ENCODE assay signal across 25 cellular contexts in the genomic region with DNA sequence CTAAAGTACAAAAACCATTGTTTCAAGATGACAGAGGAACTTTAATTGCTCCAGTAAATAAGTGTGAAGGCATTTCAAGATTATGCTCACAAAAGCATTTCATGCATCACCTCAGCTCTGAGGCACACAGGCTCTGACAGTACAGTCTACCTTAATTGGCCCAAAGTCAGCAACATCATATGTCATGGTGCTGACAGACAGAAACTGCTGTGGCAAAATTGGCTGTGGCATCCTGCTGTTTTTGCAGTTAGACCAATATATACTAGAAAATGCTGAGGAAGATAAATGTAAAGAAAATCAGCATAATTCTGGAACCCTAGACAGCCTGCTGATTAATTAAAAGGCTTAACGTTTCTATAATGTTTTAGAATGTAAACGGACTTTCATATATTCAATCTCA. TPM values are rescaled to one million over a fixed set of nuclear protein-coding genes. Genes with fewer than 3 reads are reported as not detected.
DNase-seq lines count a peak whose midpoint lies in the region; ATAC-seq and TF ChIP-seq lines count a peak whose summit lies in the region.
"Had no signal": no experiment of that assay in that cellular context is flagged by ENCODE, and none has a peak within 500 bp of the region (broad histone marks: within the 10 kb centered on the region; RNA-seq: fewer than 3 reads in every experiment).

No MANE protein-coding gene starts in this region.

- peak; percentile 6 for DNase-seq in MCF 10A (ENCODE audit: unreplicated experiment)
- DNase-seq in breast epithelium (ENCODE audit: low spot score in 2 of 2) = no peak
- DNase-seq in cerebellar cortex (ENCODE audit: low spot score) = peak; percentile 77
- DNase-seq in left lobe of liver (ENCODE audit: low spot score) = no peak
- no peak for DNase-seq in type B pancreatic cell (ENCODE audit: extremely low spot score, unreplicated experiment)
- no peak for DNase-seq in EL
- DNase-seq in D341Med (ENCODE audit: low spot score) = no peak
- DNase-seq: activated CD4-positive, alpha-beta T cell treated with anti-CD3 and anti-CD28 coated beads, Interleukin-2, amount 50 U/mL, for 48 hours; activated naive CD4-positive, alpha-beta T cell treated with anti-CD3 and anti-CD28 coated beads for 36 hours; CD4-positive, CD25-positive, alpha-beta regulatory T cell; DMS153; effector memory CD8-positive, alpha-beta T cell; H7; NCI-H1105; NCI-H2029 treated with DMSO at 0.1 percent for 48 hours; SK-N-SH; stimulated activated naive CD8-positive, alpha-beta T cell treated with anti-CD3 and anti-CD28 coated beads, Interleukin-15, Interleukin-2, amounts not matched to agents 100 U/mL and 50 U/mL, for 24 hours; testis; uterus had no signal

- H3K27ac Mint-ChIP-seq in MCF 10A (ENCODE audit: low read depth, unreplicated experiment) = no peak overlapping the region
- H3K27ac Mint-ChIP-seq in type B pancreatic cell = peak overlapping the region; percentile 68
- H3K27ac Mint-ChIP-seq: activated naive CD4-positive, alpha-beta T cell treated with anti-CD3 and anti-CD28 coated beads for 36 hours; activated T-helper 1 cell treated with anti-CD3 and anti-CD28 coated beads, Interleukin-12 subunit alpha, Interleukin-12 subunit beta, Interleukin-2, Interleukin-4 antibody, amounts not matched to agents 30 ng/mL and 10 ng/mL and 1 ng/mL, durations not matched to agents 14 hours and 24 hours and 36 hours; effector memory CD8-positive, alpha-beta T cell; T-helper 1 cell treated with Interleukin-12 subunit alpha and Interleukin-12 subunit beta and Interleukin-4 antibody, amounts not matched to agents 30 μg/mL and 1 μg/mL, for 36 hours had no signal

- CTCF ChIA-PET in MCF 10A (lab: Yijun Ruan, JAX) = interaction anchor here (0.7 to 1.1 kb wide), 3 partner anchors 24 to 346 kb away, joined by 3 read pairs; no protein-coding TSS in a partner anchor

- ATAC-seq in left lobe of liver (peak; percentile 45), HG02798 (IDR thresholded peaks at IDR 0.05; ENCODE audit: poor library complexity, unreplicated experiment) (no peak)
- ATAC-seq: activated CD4-positive, CD25-positive, alpha-beta regulatory T cell treated with anti-CD3 and anti-CD28 coated beads, Interleukin-2, amount 50 U/mL, for 24 hours; effector memory CD8-positive, alpha-beta T cell; stimulated activated naive CD8-positive, alpha-beta T cell treated with anti-CD3 and anti-CD28 coated beads, Interleukin-15, Interleukin-2, amounts not matched to agents 100 U/mL and 50 U/mL, for 24 hours had no signal

- BruUV-seq in MCF 10A (replicated peaks; lab: Mats Ljungman, UMichigan) = no TSS peak

- H3K27me3 Mint-ChIP-seq in MCF 10A (ENCODE audit: insufficient read depth, unreplicated experiment) (no peaks in the 10 kb centered on the region), type B pancreatic cell (no peaks in the 10 kb centered on the region)
- H3K27me3 Mint-ChIP-seq: CD4-positive, CD25-positive, alpha-beta regulatory T cell; effector memory CD8-positive, alpha-beta T cell had no signal

- POLR2A ChIA-PET in MCF 10A (lab: Yijun Ruan, JAX) = interaction anchor here (0.6 to 2.7 kb wide), 8 partner anchors 9 to 199 kb away, joined by 3 to 10 read pairs (median 4); a partner anchor contains a TSS

- H3K27me3 ChIP-seq in breast epithelium = no peaks in the 10 kb centered on the region
- H3K27me3 ChIP-seq: testis, uterus had no signal

- intact Hi-C loops in MCF 10A (cut with micrococcal nuclease) = no loop called here
- intact Hi-C loops in breast epithelium (cut with DNase I; ENCODE audit: low total_unique reads) = no loop called here

- no peak overlapping the region for H3K4me3 ChIP-seq in breast epithelium
- H3K4me3 ChIP-seq: coronary artery, testis, uterus had no signal

- H3K9me3 ChIP-seq in breast epithelium = no peaks in the 10 kb centered on the region
- H3K9me3 ChIP-seq: SK-N-SH, testis, uterus had no signal

- no peak for TF ChIP-seq POLR2A in breast epithelium (IDR thresholded peaks at IDR 0.05)

- TF ChIP-seq CTCF in MCF 10A (IDR thresholded peaks at IDR 0.05; ENCODE audit: unreplicated experiment) (no peak), breast epithelium (IDR thresholded peaks at IDR 0.05) (no peak), type B pancreatic cell (conservative IDR thresholded peaks at IDR 0.05) (no peak)

- H3K4me1 Mint-ChIP-seq in MCF 10A (ENCODE audit: insufficient read depth, unreplicated experiment) (peaks cover 16% of the 10 kb centered on the region), type B pancreatic cell (ENCODE audit: unreplicated experiment) (peaks cover 21% of the 10 kb centered on the region)
- H3K4me1 Mint-ChIP-seq: neural crest cell had no signal

- no peaks in the 10 kb centered on the region for H3K4me1 ChIP-seq in breast epithelium
- H3K4me1 ChIP-seq: testis, uterus had no signal

- H3K36me3 Mint-ChIP-seq in MCF 10A (ENCODE audit: insufficient read depth, unreplicated experiment) (peaks cover 10% of the 10 kb centered on the region), type B pancreatic cell (peaks cover 58% of the 10 kb centered on the region)

- H3K4me3 Mint-ChIP-seq in MCF 10A (ENCODE audit: unreplicated experiment) (no peak overlapping the region), type B pancreatic cell (no peak overlapping the region)
- H3K4me3 Mint-ChIP-seq: activated naive CD4-positive, alpha-beta T cell treated with anti-CD3 and anti-CD28 coated beads for 36 hours; activated T-helper 1 cell treated with anti-CD3 and anti-CD28 coated beads, Interleukin-12 subunit alpha, Interleukin-12 subunit beta, Interleukin-2, Interleukin-4 antibody, amounts not matched to agents 30 ng/mL and 10 ng/mL and 1 ng/mL, durations not matched to agents 14 hours and 24 hours and 36 hours; CD4-positive, CD25-positive, alpha-beta regulatory T cell; effector memory CD8-positive, alpha-beta T cell; neural crest cell; T-helper 1 cell treated with Interleukin-12 subunit alpha and Interleukin-12 subunit beta and Interleukin-4 antibody, amounts not matched to agents 30 μg/mL and 1 μg/mL, for 36 hours had no signal

- peaks cover 7% of the 10 kb centered on the region for H3K9me3 Mint-ChIP-seq in MCF 10A (ENCODE audit: unreplicated experiment)
- peaks cover 11% of the 10 kb centered on the region for H3K9me3 Mint-ChIP-seq in type B pancreatic cell
- H3K9me3 Mint-ChIP-seq: activated T-helper 1 cell treated with anti-CD3 and anti-CD28 coated beads, Interleukin-12 subunit alpha, Interleukin-12 subunit beta, Interleukin-2, Interleukin-4 antibody, amounts not matched to agents 30 ng/mL and 10 ng/mL and 1 ng/mL, durations not matched to agents 14 hours and 24 hours and 36 hours; neural crest cell had no signal

- H3K36me3 ChIP-seq in breast epithelium = no peaks in the 10 kb centered on the region
- H3K36me3 ChIP-seq: uterus had no signal

- no peak overlapping the region for H3K27ac ChIP-seq in breast epithelium
- H3K27ac ChIP-seq: coronary artery, testis, uterus had no signal

RNA-seq across cellular contexts. Expression of a gene that starts 34.9 kb away (rescaled TPM):
- total RNA-seq in MCF 10A (2022) = 27.3 and 35.7 TPM in 2 replicates
- 10 to 100 TPM; 32.0 to 35.3 (median 34.7) TPM for total RNA-seq in breast epithelium
- total RNA-seq in left lobe of liver = 79.5 TPM
- 48.1 and 52.3 TPM in 2 replicates for total RNA-seq in type B pancreatic cell (ENCODE audit: low replicate concordance)

Comparison
In these comparisons a context has a peak if more than half of its experiments do, and no peak if none do; other contexts are left out.
1. DNase-seq: peak in MCF 10A (single experiment) and cerebellar cortex (single experiment); none in breast epithelium (0 of 2), left lobe of liver (single experiment), type B pancreatic cell (single experiment), EL (single experiment) and D341Med (single experiment).